ENCODE assay signal across 8 cellular contexts in the genomic region with DNA sequence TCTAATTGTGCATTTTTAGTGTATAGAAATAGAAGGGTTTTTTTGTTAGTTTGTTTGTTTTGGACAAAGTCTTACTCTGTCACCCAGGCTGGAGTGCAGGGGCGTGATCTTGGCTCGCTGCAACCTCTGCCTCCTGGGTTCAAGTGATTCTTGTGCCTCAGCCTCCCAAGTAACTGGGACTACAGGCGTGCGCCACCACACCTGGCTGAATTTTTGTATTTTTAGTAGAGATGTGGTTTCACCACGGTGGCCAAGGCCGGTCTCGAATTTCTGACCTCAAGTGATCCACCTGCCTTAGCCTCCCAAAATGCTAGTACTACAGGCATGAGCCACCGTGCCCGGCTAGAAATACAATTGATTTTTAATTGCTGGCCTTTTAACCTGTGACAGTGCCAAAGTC. TPM values are rescaled to one million over a fixed set of nuclear protein-coding genes. Genes with fewer than 3 reads are reported as not detected.
DNase-seq lines count a peak whose midpoint lies in the region; ATAC-seq and TF ChIP-seq lines count a peak whose summit lies in the region.
"Not testable (repeated sequence)": the region's sequence is repeated elsewhere in the genome, so short reads cannot be mapped to it uniquely, and the experiment has no call there.

No MANE protein-coding gene starts in this region.

- DNase-seq in CD4-positive, alpha-beta memory T cell; PC-3; activated naive CD8-positive, alpha-beta T cell treated with anti-CD3 and anti-CD28 coated beads for 36 hours; endodermal cell; transverse colon: not testable (repeated sequence)
- DNase-seq in naive thymus-derived CD8-positive, alpha-beta T cell = peak in 1 of 10 donors; percentile 3

- not testable (repeated sequence) for BruUV-seq in PC-3 (replicated peaks; lab: Mats Ljungman, UMichigan)

- H3K27me3 ChIP-seq in CD4-positive, alpha-beta memory T cell (ENCODE audit: insufficient read depth, low read length); PC-3 (ENCODE audit: low read length); endodermal cell (ENCODE audit: control insufficient read depth, insufficient read depth, low read length, poor library complexity, severe bottlenecking); iPS-20b (ENCODE audit: insufficient read depth, low read length); transverse colon: not testable (repeated sequence)

- H3K27ac Mint-ChIP-seq in CD4-positive, alpha-beta memory T cell = peak overlapping the region in 4 of 7 donors; percentile 22 to 90 (median 76)
- H3K27ac Mint-ChIP-seq in activated naive CD8-positive, alpha-beta T cell treated with anti-CD3 and anti-CD28 coated beads for 36 hours = peak overlapping the region; percentile 85
- H3K27ac Mint-ChIP-seq in endodermal cell = peak overlapping the region; percentile 88
- peak overlapping the region; percentile 83 to 98 (median 95) for H3K27ac Mint-ChIP-seq in naive thymus-derived CD8-positive, alpha-beta T cell

- not testable (repeated sequence) for H3F3A ChIP-seq in PC-3 (ENCODE audit: low read length, unreplicated experiment)

- H3K4me2 ChIP-seq in PC-3 (ENCODE audit: low read length) = not testable (repeated sequence)

- not testable (repeated sequence) for TF ChIP-seq CTCF in PC-3 (conservative IDR thresholded peaks at IDR 0.05; ENCODE audit: low read depth, low read length); VCaP (conservative IDR thresholded peaks at IDR 0.05); endodermal cell (conservative IDR thresholded peaks at IDR 0.05); transverse colon (IDR thresholded peaks at IDR 0.05)

- H3K4me3 ChIP-seq in CD4-positive, alpha-beta memory T cell (ENCODE audit: low read length in 2 of 2); PC-3 (ENCODE audit: low read length); endodermal cell (ENCODE audit: low read length); iPS-20b (ENCODE audit: low read length); transverse colon: not testable (repeated sequence)

- not testable (repeated sequence) for H3K9me3 ChIP-seq in CD4-positive, alpha-beta memory T cell (ENCODE audit: control insufficient read depth in 1 of 2, low read length in 2 of 2); PC-3 (ENCODE audit: low read length); endodermal cell (ENCODE audit: control insufficient read depth, low read length); iPS-20b (ENCODE audit: insufficient read depth, low read depth, low read length); transverse colon

- not testable (repeated sequence) for H3K36me3 Mint-ChIP-seq in CD4-positive, alpha-beta memory T cell; activated naive CD8-positive, alpha-beta T cell treated with anti-CD3 and anti-CD28 coated beads for 36 hours; endodermal cell (ENCODE audit: low read depth); naive thymus-derived CD8-positive, alpha-beta T cell

- H3K27me3 Mint-ChIP-seq in CD4-positive, alpha-beta memory T cell; activated naive CD8-positive, alpha-beta T cell treated with anti-CD3 and anti-CD28 coated beads for 36 hours; endodermal cell (ENCODE audit: insufficient read depth); naive thymus-derived CD8-positive, alpha-beta T cell: not testable (repeated sequence)

- not testable (repeated sequence) for H3K9ac ChIP-seq in PC-3 (ENCODE audit: low read length); endodermal cell (ENCODE audit: extremely low read depth, low read length, poor library complexity, severe bottlenecking); iPS-20b (ENCODE audit: low read depth, low read length)

- H3K4me1 ChIP-seq in CD4-positive, alpha-beta memory T cell (ENCODE audit: insufficient read depth, low read length); endodermal cell (ENCODE audit: control insufficient read depth, insufficient read depth, low read length); iPS-20b (ENCODE audit: insufficient read depth, low read length): not testable (repeated sequence)
- H3K4me1 ChIP-seq in PC-3 (ENCODE audit: insufficient read depth, low read length) (peaks cover 36% of the 10 kb centered on the region), transverse colon (peaks cover 3 to 61% (median 30%) of the 10 kb centered on the region in 4 donors)

- intact Hi-C loops in CD4-positive, alpha-beta memory T cell (cut with micrococcal nuclease) = loop anchor here (1.0 to 5.0 kb wide), 4 partner anchors 22 to 76 kb away; partner anchors contain the start of genes SAMD8 and VDAC2
- intact Hi-C loops in PC-3 (cut with micrococcal nuclease) (loop anchor here (1.0 to 5.0 kb wide), 5 partner anchors 22 to 209 kb away; partner anchors contain the start of gene VDAC2), transverse colon (cut with DNase I; ENCODE audit: low total_unique reads) (loop anchor here (5.0 kb wide), 1 partner anchor 49 kb away; the partner anchor contains the start of gene COMTD1)

- in situ Hi-C loops in transverse colon (cut with MboI; ENCODE audit: low pct_ligation_motif_present in 1 of 4, low pct_unique_long_range_greater_than_20kb in 1 of 4, low sequenced_read_pairs in 3 of 4) = not testable (repeated sequence)

- not testable (repeated sequence) for H3K9me2 ChIP-seq in PC-3 (replicated peaks; ENCODE audit: low read length)

- H3K36me3 ChIP-seq in CD4-positive, alpha-beta memory T cell (ENCODE audit: insufficient read depth, low read length); PC-3 (ENCODE audit: low read depth, low read length); endodermal cell (ENCODE audit: control insufficient read depth, insufficient read depth, low read length); iPS-20b (ENCODE audit: insufficient read depth, low read depth, low read length); transverse colon: not testable (repeated sequence)

- H3K79me2 ChIP-seq in PC-3 (ENCODE audit: low read length) = not testable (repeated sequence)

- not testable (repeated sequence) for H3K4me1 Mint-ChIP-seq in CD4-positive, alpha-beta memory T cell; activated naive CD8-positive, alpha-beta T cell treated with anti-CD3 and anti-CD28 coated beads for 36 hours
- H3K4me1 Mint-ChIP-seq in endodermal cell = peaks cover 38% of the 10 kb centered on the region
- H3K4me1 Mint-ChIP-seq in naive thymus-derived CD8-positive, alpha-beta T cell = peaks cover 5 to 14% (median 6%) of the 10 kb centered on the region in 4 donors

- not testable (repeated sequence) for H4K20me1 ChIP-seq in PC-3 (ENCODE audit: low read length)

- not testable (repeated sequence) for H3K27ac ChIP-seq in CD4-positive, alpha-beta memory T cell (ENCODE audit: low read depth, low read length); endodermal cell (ENCODE audit: low read depth, low read length)
- H3K27ac ChIP-seq in PC-3 (ENCODE audit: low read length) = peak overlapping the region; percentile 6
- peak overlapping the region; percentile 53 for H3K27ac ChIP-seq in VCaP
- H3K27ac ChIP-seq in iPS-20b (ENCODE audit: low read length) = peak overlapping the region; percentile 61
- H3K27ac ChIP-seq in transverse colon = peak overlapping the region in 3 of 4 donors; percentile 32 to 50 (median 39)

- TF ChIP-seq EP300 in transverse colon (IDR thresholded peaks at IDR 0.05; ENCODE audit: low read depth) = not testable (repeated sequence)

- TF ChIP-seq POLR2A in transverse colon (IDR thresholded peaks at IDR 0.05) = not testable (repeated sequence)

- H3K9me3 Mint-ChIP-seq in CD4-positive, alpha-beta memory T cell; activated naive CD8-positive, alpha-beta T cell treated with anti-CD3 and anti-CD28 coated beads for 36 hours; endodermal cell; naive thymus-derived CD8-positive, alpha-beta T cell: not testable (repeated sequence)

- H3K4me3 Mint-ChIP-seq in CD4-positive, alpha-beta memory T cell; activated naive CD8-positive, alpha-beta T cell treated with anti-CD3 and anti-CD28 coated beads for 36 hours; endodermal cell: not testable (repeated sequence)
- peak overlapping the region in 1 of 10 donors; percentile 52 for H3K4me3 Mint-ChIP-seq in naive thymus-derived CD8-positive, alpha-beta T cell

- ATAC-seq in PC-3; naive thymus-derived CD8-positive, alpha-beta T cell: not testable (repeated sequence)

- CTCF ChIA-PET in CD4-positive, alpha-beta memory T cell (lab: Charles Lee; ENCODE audit: partially characterized antibody) = interaction anchor here (0.7 to 12.5 kb wide), 18 partner anchors 9 to 77 kb away, joined by 3 to 399 read pairs (median 4); partner anchors contain the start of genes COMTD1, SAMD8 and VDAC2
- CTCF ChIA-PET in PC-3 (lab: Charles Lee) = interaction anchor here (0.7 to 5.5 kb wide), 9 partner anchors 17 to 1803 kb away, joined by 3 to 170 read pairs (median 5); partner anchors contain the start of genes COMTD1 and VDAC2

- POLR2A ChIA-PET in CD4-positive, alpha-beta memory T cell (lab: Charles Lee; ENCODE audit: partially characterized antibody) = interaction anchor here (0.8 to 3.1 kb wide), 7 partner anchors 9 to 77 kb away, joined by 3 to 42 read pairs (median 5); partner anchors contain the start of genes COMTD1, SAMD8 and VDAC2
- POLR2A ChIA-PET in PC-3 (lab: Charles Lee; ENCODE audit: unreplicated experiment) = interaction anchor here (1.0 to 1.5 kb wide), 5 partner anchors 10 to 46 kb away, joined by 3 to 23 read pairs (median 8); no protein-coding TSS in a partner anchor
- POLR2A ChIA-PET in naive thymus-derived CD8-positive, alpha-beta T cell (lab: Charles Lee) = interaction anchor here (0.9 to 3.6 kb wide), 7 partner anchors 17 to 77 kb away, joined by 3 to 56 read pairs (median 8); partner anchors contain the start of genes COMTD1, SAMD8 and VDAC2

- WGBS in endodermal cell (ENCODE audit: insufficient coverage in 1 of 2, insufficient read length in 1 of 2), 2 experiments = 98% methylated on average over 9 of the region's 9 CpGs; no CpG with 5 or more reads in 1 of the 2 experiments
- WGBS in transverse colon (ENCODE audit: low coverage in 1 of 2), 2 donors = 88 to 100% methylated on average over 3 to 9 of the region's 9 CpGs

- not testable (repeated sequence) for H2AFZ ChIP-seq in PC-3 (ENCODE audit: low read length)

RNA-seq across cellular contexts. Expression of gene VDAC2, which starts 22.1 kb away (rescaled TPM):
- total RNA-seq in CD4-positive, alpha-beta memory T cell = 10 to 100 TPM; 76.9 to 79.0 TPM
- polyA plus RNA-seq in CD4-positive, alpha-beta memory T cell = 100 to 1,000 TPM; 149 to 192 TPM
- total RNA-seq in PC-3 (2014; rRNA removed) (463 and 542 TPM in 2 replicates), endodermal cell (100 to 1,000 TPM; 277 to 292 TPM), transverse colon (100 to 1,000 TPM in 3 of 4 donors, 10 to 100 TPM in 1; 52.1 to 234 (median 149) TPM)
- 100 to 1,000 TPM; 266 to 276 TPM for total RNA-seq in activated naive CD8-positive, alpha-beta T cell treated with anti-CD3 and anti-CD28 coated beads for 36 hours
- 259 TPM for polyA plus RNA-seq in endodermal cell (2013, experiment 1 of 2)
- 244 TPM for polyA plus RNA-seq in endodermal cell (2013, experiment 2 of 2)
- total RNA-seq in naive thymus-derived CD8-positive, alpha-beta T cell = 10 to 100 TPM; 86.8 to 93.7 TPM
- polyA plus RNA-seq in naive thymus-derived CD8-positive, alpha-beta T cell = 100 to 1,000 TPM; 145 to 155 (median 151) TPM

RNA-seq across cellular contexts. Expression of gene COMTD1, which starts 47.2 kb away (rescaled TPM):
- total RNA-seq in CD4-positive, alpha-beta memory T cell = 10 to 100 TPM; 12.7 to 15.4 TPM
- polyA plus RNA-seq in CD4-positive, alpha-beta memory T cell = 10 to 100 TPM; 22.3 TPM
- total RNA-seq in PC-3 (2014; rRNA removed) (183 and 214 TPM in 2 replicates), endodermal cell (10 to 100 TPM in 1 of 2 donors, 1 to 10 TPM in 1; 9.6 to 14.4 TPM), transverse colon (100 to 1,000 TPM in 3 of 4 donors, 10 to 100 TPM in 1; 90.7 to 761 (median 173) TPM)
- 10 to 100 TPM; 54.7 to 58.6 TPM for total RNA-seq in activated naive CD8-positive, alpha-beta T cell treated with anti-CD3 and anti-CD28 coated beads for 36 hours
- 9.8 TPM for polyA plus RNA-seq in endodermal cell (2013, experiment 1 of 2)
- polyA plus RNA-seq in endodermal cell (2013, experiment 2 of 2) = 9.0 TPM
- total RNA-seq in naive thymus-derived CD8-positive, alpha-beta T cell = 10 to 100 TPM; 13.7 to 16.1 TPM
- polyA plus RNA-seq in naive thymus-derived CD8-positive, alpha-beta T cell = 10 to 100 TPM in 1 of 3 donors, 1 to 10 TPM in 2; 8.1 to 26.0 (median 9.4) TPM
